Comparison of ENCODE assay signal across 1 cellular context in the genomic region with DNA sequence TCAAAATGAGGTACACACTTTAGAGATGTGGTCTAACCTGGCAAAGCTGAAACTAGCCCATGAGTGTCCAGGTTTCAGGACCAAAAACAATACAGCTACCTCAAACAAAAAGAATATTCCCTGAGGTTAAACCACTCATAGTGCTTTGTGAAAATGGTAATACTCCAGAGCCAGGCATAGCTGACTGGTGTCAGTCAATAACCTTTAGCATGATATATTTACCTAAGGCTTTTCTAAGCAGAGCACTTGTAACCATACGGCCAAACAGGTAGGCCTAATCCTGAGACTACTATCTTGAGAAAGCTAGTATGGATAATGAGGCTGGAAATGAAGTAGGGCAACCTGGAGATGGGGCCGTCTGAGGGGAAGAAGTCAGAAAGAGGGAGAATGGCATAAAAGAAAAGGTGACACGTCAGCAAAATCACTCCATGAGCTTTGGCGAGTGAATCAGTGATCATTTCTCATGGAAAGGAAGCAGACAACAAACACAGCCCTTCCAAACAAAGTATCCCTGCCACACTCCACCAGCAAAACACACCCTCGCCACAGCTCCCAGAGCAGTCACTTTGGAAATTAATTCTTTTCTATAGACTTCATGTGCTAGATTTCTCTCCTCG.
A peak's percentile ranks its signal among the peaks of the same experiment; 100 is the strongest.
TF ChIP-seq lines count a peak whose summit lies in the region.

No MANE protein-coding gene starts in this region.

TF ChIP-seq in HepG2, 621 proteins besides CTCF, POLR2A, EP300 and RAD21:
- TF ChIP-seq SRSF1 (optimal IDR thresholded peaks at IDR 0.05; ENCODE audit: low read depth, low read length) (no peak), MAFK (conservative IDR thresholded peaks at IDR 0.05 in 1 of 2, IDR thresholded peaks at IDR 0.05 in 1 of 2; ENCODE audit: low read length in 2 of 2) (peak; percentile 96 to 97), HNRNPUL1 (IDR thresholded peaks at IDR 0.05; ENCODE audit: low read depth, low read length) (no peak), SIN3B (IDR thresholded peaks at IDR 0.05; ENCODE audit: low read length) (no peak), MAFF (IDR thresholded peaks at IDR 0.05; ENCODE audit: low read depth, low read length) (peak; percentile 95)
- TF ChIP-seq, protein P1, sequence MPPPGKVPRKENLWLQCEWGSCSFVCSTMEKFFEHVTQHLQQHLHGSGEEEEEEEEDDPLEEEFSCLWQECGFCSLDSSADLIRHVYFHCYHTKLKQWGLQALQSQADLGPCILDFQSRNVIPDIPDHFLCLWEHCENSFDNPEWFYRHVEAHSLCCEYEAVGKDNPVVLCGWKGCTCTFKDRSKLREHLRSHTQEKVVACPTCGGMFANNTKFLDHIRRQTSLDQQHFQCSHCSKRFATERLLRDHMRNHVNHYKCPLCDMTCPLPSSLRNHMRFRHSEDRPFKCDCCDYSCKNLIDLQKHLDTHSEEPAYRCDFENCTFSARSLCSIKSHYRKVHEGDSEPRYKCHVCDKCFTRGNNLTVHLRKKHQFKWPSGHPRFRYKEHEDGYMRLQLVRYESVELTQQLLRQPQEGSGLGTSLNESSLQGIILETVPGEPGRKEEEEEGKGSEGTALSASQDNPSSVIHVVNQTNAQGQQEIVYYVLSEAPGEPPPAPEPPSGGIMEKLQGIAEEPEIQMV (CRISPR knock-in tag; IDR thresholded peaks at IDR 0.05; ENCODE audit: low read depth), result no peak
TF ChIP-seq in HepG2: peak in this region for 2.
